Comparison of ENCODE assay signal across 1 cellular context in genomic region chr2:25165992-25166618, GRCh38.
TF ChIP-seq lines count a peak whose summit lies in the region.

No MANE protein-coding gene starts in this region.

TF ChIP-seq in GM12878, 131 proteins besides CTCF, POLR2A, EP300 and RAD21 (continued from another document):
- TF ChIP-seq PAX5 (IDR thresholded peaks at IDR 0.05; ENCODE audit: borderline replicate concordance, low read depth, low read length), result peak; percentile 68; the same call in 1 of the 2 replicates
- TF ChIP-seq RELA (IDR thresholded peaks at IDR 0.05; ENCODE audit: borderline replicate concordance, partially characterized antibody), result peak; percentile 37
- peak; percentile 62 for TF ChIP-seq YY1 (IDR thresholded peaks at IDR 0.05; ENCODE audit: low read depth, low read length)
